18 cellular contexts compared by ENCODE assay signal in the genomic region with DNA sequence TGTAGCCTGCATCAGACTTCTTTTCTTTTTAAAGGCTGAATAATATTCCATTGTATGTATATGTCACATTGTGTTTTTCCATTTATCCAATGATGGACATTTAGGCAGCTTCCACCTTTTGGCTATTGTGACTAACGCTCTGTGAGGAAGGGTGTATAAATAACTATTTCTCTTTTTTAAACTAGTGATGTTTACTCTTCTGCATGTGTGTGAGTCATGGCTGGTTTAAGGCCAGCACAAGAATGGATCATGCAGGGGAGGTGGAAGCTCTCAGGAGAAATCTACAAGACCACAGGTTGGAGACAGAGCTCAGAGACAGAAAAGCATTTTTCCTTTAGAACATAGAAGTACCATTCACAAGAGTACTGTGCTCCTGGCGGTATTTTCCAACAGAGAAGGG.
DNase-seq lines count a peak whose midpoint lies in the region; ATAC-seq, FAIRE-seq and TF ChIP-seq lines count a peak whose summit lies in the region.
"Had no signal": no experiment of that assay in that cellular context is flagged by ENCODE, and none has a peak within 500 bp of the region (broad histone marks: within the 10 kb centered on the region; RNA-seq: fewer than 3 reads in every experiment).

No MANE protein-coding gene starts in this region.

- H3K4me1 ChIP-seq in fibroblast of lung (ENCODE audit: control insufficient read depth, extremely low read depth, insufficient read depth, low read length) (no peaks in the 10 kb centered on the region), upper lobe of right lung (no peaks in the 10 kb centered on the region), Peyer's patch (no peaks in the 10 kb centered on the region)
- H3K4me1 ChIP-seq: esophagus squamous epithelium, lower lobe of right lung, right lobe of liver had no signal

- H3K4me3 ChIP-seq in fibroblast of lung (replicated peaks in 1 of 4; ENCODE audit: control extremely low read depth in 1 of 4, insufficient read depth in 1 of 4, low read depth in 3 of 4, low read length in 4 of 4) (no peak overlapping the region), upper lobe of right lung (no peak overlapping the region), Peyer's patch (no peak overlapping the region)
- H3K4me3 ChIP-seq: esophagus squamous epithelium, lower lobe of right lung, right lobe of liver had no signal

- intact Hi-C loops in upper lobe of right lung (cut with DNase I) = no loop called here

- TF ChIP-seq CTCF in fibroblast of lung (conservative IDR thresholded peaks at IDR 0.05 in 1 of 2, IDR thresholded peaks at IDR 0.05 in 1 of 2; ENCODE audit: low read depth in 1 of 2, low read length in 2 of 2) = no peak
- no peak for TF ChIP-seq CTCF in upper lobe of right lung (IDR thresholded peaks at IDR 0.05)
- no peak for TF ChIP-seq CTCF in Peyer's patch (IDR thresholded peaks at IDR 0.05)

- no peaks in the 10 kb centered on the region for H3K27me3 ChIP-seq in fibroblast of lung (ENCODE audit: control insufficient read depth, insufficient read depth, low read length)
- no peaks in the 10 kb centered on the region for H3K27me3 ChIP-seq in upper lobe of right lung
- H3K27me3 ChIP-seq in Peyer's patch = no peaks in the 10 kb centered on the region
- H3K27me3 ChIP-seq: esophagus squamous epithelium, right lobe of liver had no signal

- H3K27ac ChIP-seq in fibroblast of lung (ENCODE audit: insufficient read depth, low read length) (no peak overlapping the region), upper lobe of right lung (no peak overlapping the region), Peyer's patch (no peak overlapping the region)
- H3K27ac ChIP-seq: esophagus squamous epithelium, lower lobe of right lung, right lobe of liver had no signal

- H3K4me2 ChIP-seq in fibroblast of lung (ENCODE audit: extremely low read depth, insufficient read depth, low read length) = no peak overlapping the region

- no peaks in the 10 kb centered on the region for H3K79me2 ChIP-seq in fibroblast of lung (ENCODE audit: control insufficient read depth, insufficient read depth, low read length)

- H3K36me3 ChIP-seq in fibroblast of lung (ENCODE audit: control insufficient read depth, insufficient read depth, low read length) (no peaks in the 10 kb centered on the region), upper lobe of right lung (no peaks in the 10 kb centered on the region), Peyer's patch (no peaks in the 10 kb centered on the region)
- H3K36me3 ChIP-seq: esophagus squamous epithelium, lower lobe of right lung, right lobe of liver had no signal

- TF ChIP-seq POLR2A in H54 (IDR thresholded peaks at IDR 0.05; ENCODE audit: low read depth, low read length) (no peak), Peyer's patch (IDR thresholded peaks at IDR 0.05) (no peak)

- ATAC-seq in SK-N-SH treated with all-trans-retinoic acid at 6 μM for 48 hours (peak; percentile 37; the same call in 2 of the 3 replicates), upper lobe of right lung (peak; percentile 51)
- ATAC-seq: stimulated activated memory B cell treated with anti-CD40 and anti-IgM and Interleukin-4, amounts not matched to agents 10 μg/mL and 1 μg/mL and 100 μg/mL, for 72 hours had no signal

- DNase-seq in H54 (ENCODE audit: insufficient read length, low spot score) = no peak
- DNase-seq in fibroblast of lung (ENCODE audit: low read depth in 2 of 2) = peak; percentile 53 to 91
- DNase-seq in upper lobe of right lung = no peak
- DNase-seq in ACHN = no peak
- no peak for DNase-seq in Peyer's patch
- DNase-seq in DMS114 treated with DMSO at 0.1 percent for 48 hours (lab: John Stamatoyannopoulos, UW; ENCODE audit: unreplicated experiment) = no peak
- DNase-seq: activated naive CD4-positive, alpha-beta T cell treated with anti-CD3 and anti-CD28 coated beads for 36 hours; CD4-positive, alpha-beta memory T cell; cerebellar nuclear complex; esophagus squamous epithelium; H9; lower lobe of right lung; NCI-H2029; NCI-H748 treated with DMSO at 0.1 percent for 48 hours; right lobe of liver; Right ventricle myocardium superior had no signal

- H2AFZ ChIP-seq in fibroblast of lung (ENCODE audit: low read length) = no peak overlapping the region

- no peaks in the 10 kb centered on the region for H3K9me3 ChIP-seq in fibroblast of lung (ENCODE audit: control insufficient read depth, insufficient read depth, low read depth, low read length)
- H3K9me3 ChIP-seq in upper lobe of right lung = no peaks in the 10 kb centered on the region
- no peaks in the 10 kb centered on the region for H3K9me3 ChIP-seq in Peyer's patch
- H3K9me3 ChIP-seq: lower lobe of right lung, right lobe of liver had no signal

- in situ Hi-C loops in ACHN (cut with HindIII; ENCODE audit: low pct_ligation_motif_present, low pct_unique_long_range_greater_than_20kb, low sequenced_read_pairs) = no loop called here

- peak; percentile 41 for FAIRE-seq in H54 (lab: Jason Lieb, UNC)

- H3K9ac ChIP-seq in fibroblast of lung (ENCODE audit: insufficient read depth, low read length) = no peak overlapping the region

- H4K20me1 ChIP-seq in fibroblast of lung (ENCODE audit: control insufficient read depth, extremely low read depth, insufficient read depth, low read length) = no peaks in the 10 kb centered on the region

TF ChIP-seq in SK-N-SH treated with all-trans-retinoic acid at 6 μM for 48 hours, 23 proteins besides CTCF, POLR2A, EP300 and RAD21:
- TF ChIP-seq TCF4 (CRISPR knock-in tag; IDR thresholded peaks at IDR 0.05; ENCODE audit: borderline replicate concordance) = no peak

Comparison
In these comparisons a context has a peak if more than half of its experiments do, and no peak if none do; other contexts are left out.
1. DNase-seq: peak in fibroblast of lung (2 of 2); none in H54 (single experiment), upper lobe of right lung (single experiment), ACHN (single experiment), Peyer's patch (0 of 3) and DMS114 treated with DMSO at 0.1 percent for 48 hours (single experiment).